In the genomic region with DNA sequence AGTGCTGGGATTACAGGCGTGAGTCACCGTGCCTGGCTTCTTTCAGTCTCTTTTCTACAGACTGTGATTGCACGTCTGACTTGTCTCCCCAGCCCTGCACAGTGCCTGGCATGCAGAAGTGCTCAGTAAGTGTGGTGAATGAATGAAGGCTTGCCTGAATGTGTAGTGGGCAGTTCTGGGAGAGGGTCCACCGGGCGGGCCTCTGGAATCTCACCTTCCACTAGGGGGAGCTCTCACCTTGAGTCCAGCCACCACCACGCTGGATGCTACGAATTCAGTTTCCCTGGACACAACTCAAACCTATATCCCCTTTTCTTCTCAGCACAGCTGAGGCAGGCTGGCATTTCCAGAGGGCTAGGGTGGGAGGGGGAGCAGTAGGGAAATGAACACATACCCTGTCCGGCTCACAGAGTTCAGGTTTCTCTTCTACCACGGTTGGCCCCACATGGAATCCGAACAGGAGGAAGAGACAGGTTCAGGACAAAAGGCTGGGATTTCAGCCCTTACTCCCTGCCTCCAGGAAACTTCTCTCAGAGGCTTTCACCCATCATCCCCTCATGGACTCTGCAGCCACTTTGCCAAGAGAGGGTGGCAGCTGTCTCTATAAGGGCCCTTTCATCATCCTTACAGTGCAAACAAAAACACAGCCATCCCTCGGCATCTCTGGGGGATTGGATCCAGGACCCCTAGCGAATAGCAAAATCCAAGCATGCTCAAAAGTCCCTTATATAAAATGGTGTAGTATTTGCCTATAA, we compare ENCODE assay signal across 8 cellular contexts.
DNase-seq lines count a peak whose midpoint lies in the region; ATAC-seq and TF ChIP-seq lines count a peak whose summit lies in the region.

No MANE protein-coding gene starts in this region.

- POLR2A ChIA-PET in activated naive CD8-positive, alpha-beta T cell treated with anti-CD3 and anti-CD28 coated beads, Interleukin-2, amount 10 ng/mL, durations not matched to agents 7 days and 5 days (lab: Charles Lee) = no interaction called here

- no peak overlapping the region for H2BK120ac ChIP-seq in mesenchymal stem cell (ENCODE audit: low read depth, low read length)

- H4K91ac ChIP-seq in mesenchymal stem cell (ENCODE audit: low read length) = no peak overlapping the region

- no peak overlapping the region for H2BK5ac ChIP-seq in mesenchymal stem cell (ENCODE audit: low read depth, low read length, poor library complexity, severe bottlenecking)

- H3K4me3 ChIP-seq in astrocyte of the cerebellum (ENCODE audit: low read depth, low read length) (no peak overlapping the region), mesenchymal stem cell (ENCODE audit: insufficient read depth in 1 of 2, low read depth in 1 of 2, low read length in 2 of 2) (no peak overlapping the region)

- no peak overlapping the region for H3K27ac ChIP-seq in mesenchymal stem cell (ENCODE audit: low read length, poor library complexity, severe bottlenecking)

- H3K79me1 ChIP-seq in mesenchymal stem cell (replicated peaks; ENCODE audit: low read length, poor library complexity, severe bottlenecking) = no peaks in the 10 kb centered on the region

- peak; percentile 26 for ATAC-seq in activated naive CD8-positive, alpha-beta T cell treated with anti-CD3 and anti-CD28 coated beads, Interleukin-2, amount 10 ng/mL, durations not matched to agents 7 days and 5 days (ENCODE audit: low read depth)
- ATAC-seq in HG03175 (IDR thresholded peaks at IDR 0.05; ENCODE audit: unreplicated experiment) (no peak), HG02588 (IDR thresholded peaks at IDR 0.05; ENCODE audit: unreplicated experiment) (no peak)

- H3K9ac ChIP-seq in mesenchymal stem cell (ENCODE audit: low read length) = no peak overlapping the region

- no peaks in the 10 kb centered on the region for H3K4me1 Mint-ChIP-seq in activated naive CD8-positive, alpha-beta T cell treated with anti-CD3 and anti-CD28 coated beads, Interleukin-2, amount 10 ng/mL, durations not matched to agents 7 days and 5 days
- no peaks in the 10 kb centered on the region for H3K4me1 Mint-ChIP-seq in activated naive CD8-positive, alpha-beta T cell treated with anti-CD3 and anti-CD28 coated beads for 36 hours

- no peak overlapping the region for H2BK15ac ChIP-seq in mesenchymal stem cell (ENCODE audit: low read depth, poor library complexity, severe bottlenecking)

- TF ChIP-seq CTCF in astrocyte of the cerebellum (IDR thresholded peaks at IDR 0.05; ENCODE audit: low read depth, low read length, missing control alignments) = peak; percentile 47

- H3K4me2 ChIP-seq in mesenchymal stem cell (ENCODE audit: low read length, poor library complexity, severe bottlenecking) = no peak overlapping the region

- H3K14ac ChIP-seq in mesenchymal stem cell (ENCODE audit: low read length in 2 of 2) = no peak overlapping the region

- no peak overlapping the region for H2AFZ ChIP-seq in mesenchymal stem cell (ENCODE audit: low read depth, low read length)

- no peaks in the 10 kb centered on the region for H3K4me1 ChIP-seq in mesenchymal stem cell (ENCODE audit: control insufficient read depth, insufficient read depth, low read depth, low read length)

- H3K23ac ChIP-seq in mesenchymal stem cell (ENCODE audit: low read length in 2 of 2) = no peak overlapping the region

- no peaks in the 10 kb centered on the region for H3K36me3 Mint-ChIP-seq in activated naive CD8-positive, alpha-beta T cell treated with anti-CD3 and anti-CD28 coated beads, Interleukin-2, amount 10 ng/mL, durations not matched to agents 7 days and 5 days
- no peaks in the 10 kb centered on the region for H3K36me3 Mint-ChIP-seq in activated naive CD8-positive, alpha-beta T cell treated with anti-CD3 and anti-CD28 coated beads for 36 hours

- WGBS in mesenchymal stem cell = 62% methylated on average over 5 of the region's 12 CpGs

- H2BK12ac ChIP-seq in mesenchymal stem cell (ENCODE audit: low read length in 2 of 2) = no peak overlapping the region

- H3K4me3 Mint-ChIP-seq in activated naive CD8-positive, alpha-beta T cell treated with anti-CD3 and anti-CD28 coated beads, Interleukin-2, amount 10 ng/mL, durations not matched to agents 7 days and 5 days = no peak overlapping the region
- H3K4me3 Mint-ChIP-seq in activated naive CD8-positive, alpha-beta T cell treated with anti-CD3 and anti-CD28 coated beads for 36 hours = no peak overlapping the region

- H3K18ac ChIP-seq in mesenchymal stem cell (ENCODE audit: low read depth in 1 of 2, low read length in 2 of 2) = no peak overlapping the region

- H3K9me3 ChIP-seq in mesenchymal stem cell (ENCODE audit: control insufficient read depth, low read length) = no peaks in the 10 kb centered on the region

- no peak overlapping the region for H2AK5ac ChIP-seq in mesenchymal stem cell (ENCODE audit: low read length, severe bottlenecking)

- DNase-seq in activated naive CD8-positive, alpha-beta T cell treated with anti-CD3 and anti-CD28 coated beads, Interleukin-2, amount 10 ng/mL, durations not matched to agents 7 days and 5 days = no peak
- DNase-seq in activated naive CD8-positive, alpha-beta T cell treated with anti-CD3 and anti-CD28 coated beads for 36 hours = no peak
- DNase-seq in NCI-H1092 (lab: John Stamatoyannopoulos, UW) = peak; percentile 66
- no peak for DNase-seq in astrocyte of the cerebellum (ENCODE audit: low read depth)
- DNase-seq in mesenchymal stem cell = peak; percentile 51
- no peak for DNase-seq in NK-92 treated with Interleukin-12 subunit alpha and Interleukin-12 subunit beta, amount 100 ng/mL, for 24 hours (lab: John Stamatoyannopoulos, UW)

- H3K36me3 ChIP-seq in mesenchymal stem cell (ENCODE audit: control insufficient read depth in 1 of 2, insufficient read depth in 2 of 2, low read depth in 1 of 2, low read length in 2 of 2) = no peaks in the 10 kb centered on the region

- H3K27ac Mint-ChIP-seq in activated naive CD8-positive, alpha-beta T cell treated with anti-CD3 and anti-CD28 coated beads, Interleukin-2, amount 10 ng/mL, durations not matched to agents 7 days and 5 days = no peak overlapping the region
- H3K27ac Mint-ChIP-seq in activated naive CD8-positive, alpha-beta T cell treated with anti-CD3 and anti-CD28 coated beads for 36 hours = no peak overlapping the region

- no peak overlapping the region for H4K8ac ChIP-seq in mesenchymal stem cell (ENCODE audit: low read length)

- H3K9me3 Mint-ChIP-seq in activated naive CD8-positive, alpha-beta T cell treated with anti-CD3 and anti-CD28 coated beads, Interleukin-2, amount 10 ng/mL, durations not matched to agents 7 days and 5 days = no peaks in the 10 kb centered on the region
- no peaks in the 10 kb centered on the region for H3K9me3 Mint-ChIP-seq in activated naive CD8-positive, alpha-beta T cell treated with anti-CD3 and anti-CD28 coated beads for 36 hours

- peaks cover 6% of the 10 kb centered on the region for H3K27me3 Mint-ChIP-seq in activated naive CD8-positive, alpha-beta T cell treated with anti-CD3 and anti-CD28 coated beads, Interleukin-2, amount 10 ng/mL, durations not matched to agents 7 days and 5 days
- peaks cover 7% of the 10 kb centered on the region for H3K27me3 Mint-ChIP-seq in activated naive CD8-positive, alpha-beta T cell treated with anti-CD3 and anti-CD28 coated beads for 36 hours

- no peak overlapping the region for H3K4ac ChIP-seq in mesenchymal stem cell (ENCODE audit: low read depth in 1 of 2, low read length in 2 of 2)

- peaks cover 36 to 47% of the 10 kb centered on the region in 2 experiments for H3K27me3 ChIP-seq in mesenchymal stem cell (ENCODE audit: control insufficient read depth in 1 of 2, insufficient read depth in 1 of 2, low read length in 2 of 2)

- in situ Hi-C loops in astrocyte of the cerebellum (cut with HindIII; ENCODE audit: low sequenced_read_pairs) = no loop called here

Comparison
In these comparisons a context has a peak if more than half of its experiments do, and no peak if none do; other contexts are left out.
1. DNase-seq: peak in NCI-H1092 (single experiment) and mesenchymal stem cell (single experiment); none in activated naive CD8-positive, alpha-beta T cell treated with anti-CD3 and anti-CD28 coated beads, Interleukin-2, amount 10 ng/mL, durations not matched to agents 7 days and 5 days (single experiment), activated naive CD8-positive, alpha-beta T cell treated with anti-CD3 and anti-CD28 coated beads for 36 hours (single experiment), astrocyte of the cerebellum (single experiment) and NK-92 treated with Interleukin-12 subunit alpha and Interleukin-12 subunit beta, amount 100 ng/mL, for 24 hours (single experiment).